ENCODE assay signal across 21 cellular contexts in the genomic region with DNA sequence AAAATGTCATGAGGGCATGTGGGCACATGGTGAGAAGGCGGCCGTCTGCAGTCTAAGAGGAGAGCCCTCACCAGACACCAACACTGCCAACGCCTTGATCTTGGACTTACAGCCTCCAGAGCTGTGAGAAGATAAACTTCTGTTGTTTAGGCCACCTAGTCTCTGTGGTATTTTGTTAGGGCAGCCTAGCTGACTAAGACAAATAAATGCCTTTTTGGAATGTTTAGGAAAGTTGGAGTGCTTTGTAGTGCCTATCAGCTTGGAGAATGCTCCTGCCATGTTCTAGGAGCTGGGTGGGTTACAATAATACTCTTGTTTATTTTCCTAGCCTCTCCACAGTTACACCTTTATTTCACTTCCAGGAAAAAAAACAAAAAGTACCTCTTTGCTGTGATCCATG.
"Had no signal": no experiment of that assay in that cellular context is flagged by ENCODE, and none has a peak within 500 bp of the region (broad histone marks: within the 10 kb centered on the region; RNA-seq: fewer than 3 reads in every experiment).

No MANE protein-coding gene starts in this region.

- H3K27ac Mint-ChIP-seq: activated CD8-positive, alpha-beta T cell treated with anti-CD3 and anti-CD28 coated beads, Interleukin-2, amount 10 ng/mL, durations not matched to agents 7 days and 5 days; activated naive CD8-positive, alpha-beta T cell treated with anti-CD3 and anti-CD28 coated beads, Interleukin-2, amount 50 U/mL, for 24 hours; activated T-helper 1 cell treated with anti-CD3 and anti-CD28 coated beads, Interleukin-12 subunit alpha, Interleukin-12 subunit beta, Interleukin-2, Interleukin-4 antibody, amounts not matched to agents 30 ng/mL and 10 ng/mL and 1 ng/mL, durations not matched to agents 14 hours and 24 hours and 36 hours; mesothelial cell of epicardium had no signal

- ATAC-seq: activated CD8-positive, alpha-beta T cell treated with anti-CD3 and anti-CD28 coated beads, Interleukin-2, amount 10 ng/mL, durations not matched to agents 7 days and 5 days; activated naive CD8-positive, alpha-beta T cell treated with anti-CD3 and anti-CD28 coated beads, Interleukin-2, amount 50 U/mL, for 24 hours; gastrocnemius medialis; heart right ventricle had no signal

- H3K27me3 ChIP-seq: ascending aorta, gastrocnemius medialis, neural progenitor cell, ovary, stomach, vagina had no signal

- H3K9ac ChIP-seq: neural progenitor cell had no signal

- H3K36me3 Mint-ChIP-seq: neural progenitor cell had no signal

- H3K27ac ChIP-seq: ascending aorta, gastrocnemius medialis, heart right ventricle, neural progenitor cell, ovary, stomach, thoracic aorta, vagina, WERI-Rb-1 had no signal

- DNase-seq: activated CD4-positive, alpha-beta T cell treated with anti-CD3 and anti-CD28 coated beads for 48 hours; activated CD8-positive, alpha-beta memory T cell treated with anti-CD3 and anti-CD28 coated beads, Interleukin-2, amount 50 U/mL, for 48 hours; activated CD8-positive, alpha-beta T cell treated with anti-CD3 and anti-CD28 coated beads, Interleukin-2, amount 10 ng/mL, durations not matched to agents 7 days and 5 days; activated naive CD4-positive, alpha-beta T cell treated with Interleukin-2 at 50 U/mL for 16 hours; activated naive CD8-positive, alpha-beta T cell treated with anti-CD3 and anti-CD28 coated beads, Interleukin-2, amount 50 U/mL, for 24 hours; caudate nucleus; cortex of kidney; effector CD8-positive, alpha-beta T cell; gastrocnemius medialis; heart right ventricle; ovary; stimulated activated CD4-positive, alpha-beta T cell treated with anti-CD3 and anti-CD28 coated beads, Interleukin-4, amount 100 ng/mL, for 24 hours; stomach; T-helper 9 cell; WERI-Rb-1 had no signal

- H3K36me3 ChIP-seq: ascending aorta, gastrocnemius medialis, heart right ventricle, neural progenitor cell, ovary, stomach, thoracic aorta, vagina, WERI-Rb-1 had no signal

- H3K4me1 ChIP-seq: ascending aorta, gastrocnemius medialis, neural progenitor cell had no signal

- H3K9me3 ChIP-seq: ascending aorta, gastrocnemius medialis, ovary, thoracic aorta, vagina had no signal

- H3K4me2 ChIP-seq: neural progenitor cell had no signal

- H2AFZ ChIP-seq: neural progenitor cell had no signal

- H3K4me3 Mint-ChIP-seq: activated CD8-positive, alpha-beta T cell treated with anti-CD3 and anti-CD28 coated beads, Interleukin-2, amount 10 ng/mL, durations not matched to agents 7 days and 5 days; activated naive CD8-positive, alpha-beta T cell treated with anti-CD3 and anti-CD28 coated beads, Interleukin-2, amount 50 U/mL, for 24 hours; activated T-helper 1 cell treated with anti-CD3 and anti-CD28 coated beads, Interleukin-12 subunit alpha, Interleukin-12 subunit beta, Interleukin-2, Interleukin-4 antibody, amounts not matched to agents 30 ng/mL and 10 ng/mL and 1 ng/mL, durations not matched to agents 14 hours and 24 hours and 36 hours; mesothelial cell of epicardium; neural progenitor cell had no signal

- H3K4me3 ChIP-seq: ascending aorta, gastrocnemius medialis, heart right ventricle, neural progenitor cell, ovary, stomach, thoracic aorta, vagina had no signal

- H3K27me3 Mint-ChIP-seq: activated naive CD8-positive, alpha-beta T cell treated with anti-CD3 and anti-CD28 coated beads, Interleukin-2, amount 50 U/mL, for 24 hours had no signal

- H3K9me3 Mint-ChIP-seq: activated naive CD8-positive, alpha-beta T cell treated with anti-CD3 and anti-CD28 coated beads, Interleukin-2, amount 50 U/mL, for 24 hours; activated T-helper 1 cell treated with anti-CD3 and anti-CD28 coated beads, Interleukin-12 subunit alpha, Interleukin-12 subunit beta, Interleukin-2, Interleukin-4 antibody, amounts not matched to agents 30 ng/mL and 10 ng/mL and 1 ng/mL, durations not matched to agents 14 hours and 24 hours and 36 hours had no signal
